Comparison of ENCODE assay signal across 7 cellular contexts in the genomic region with DNA sequence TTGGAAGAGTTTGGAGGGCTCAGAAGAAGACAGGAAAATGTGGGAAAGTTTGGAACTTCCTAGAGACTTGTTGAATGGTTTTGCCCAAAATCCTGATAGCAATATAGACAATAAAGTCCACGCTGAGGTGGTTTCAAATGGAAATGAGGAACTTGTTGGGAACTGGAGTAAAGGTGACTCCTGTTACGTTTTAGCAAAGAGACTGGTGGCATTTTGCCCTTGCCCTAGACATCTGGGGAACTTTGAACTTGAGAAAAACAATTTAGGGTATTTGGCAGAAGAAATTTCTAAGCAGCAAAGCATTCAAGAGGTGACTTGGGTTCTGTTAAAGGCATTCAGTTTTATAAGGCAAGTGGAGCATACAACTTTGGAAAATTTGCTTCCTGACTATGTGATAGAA. TPM values are rescaled to one million over a fixed set of nuclear protein-coding genes. Genes with fewer than 3 reads are reported as not detected.
DNase-seq lines count a peak whose midpoint lies in the region; ATAC-seq and TF ChIP-seq lines count a peak whose summit lies in the region.
"Not testable (repeated sequence)": the region's sequence is repeated elsewhere in the genome, so short reads cannot be mapped to it uniquely, and the experiment has no call there.
"Had no signal": no experiment of that assay in that cellular context is flagged by ENCODE, and none has a peak within 500 bp of the region (broad histone marks: within the 10 kb centered on the region; RNA-seq: fewer than 3 reads in every experiment).

No MANE protein-coding gene starts in this region.

- H3K4me1 ChIP-seq in liver (ENCODE audit: control insufficient read depth in 4 of 4, insufficient read depth in 4 of 4, low read length in 3 of 4), result not testable (repeated sequence)

- H3K9me3 ChIP-seq in liver (ENCODE audit: control insufficient read depth in 4 of 4, low read length in 3 of 4), result not testable (repeated sequence)

- not testable (repeated sequence) for H3K4me3 ChIP-seq in liver (ENCODE audit: low read depth in 1 of 3, low read length in 3 of 3)

- not testable (repeated sequence) for TF ChIP-seq RAD21 in liver (IDR thresholded peaks at IDR 0.05)

- H3K9ac ChIP-seq in liver (ENCODE audit: low read depth in 1 of 2, low read length in 2 of 2), result not testable (repeated sequence)

- H3K27ac ChIP-seq in liver (ENCODE audit: low read depth in 1 of 2, low read length in 2 of 2), result not testable (repeated sequence)

- peak; percentile 47 for ATAC-seq in left lobe of liver

- H3K27me3 ChIP-seq in liver (ENCODE audit: control insufficient read depth in 4 of 4, insufficient read depth in 4 of 4, low read length in 3 of 4), result not testable (repeated sequence)

- WGBS in liver, result 16% methylated on average over 2 of the region's 2 CpGs

- TF ChIP-seq CTCF in liver (IDR thresholded peaks at IDR 0.05; ENCODE audit: low read depth, low read length, missing input control), result not testable (repeated sequence)

- H3K36me3 ChIP-seq in liver (ENCODE audit: control insufficient read depth in 4 of 4, insufficient read depth in 3 of 4, low read depth in 1 of 4, low read length in 3 of 4), result not testable (repeated sequence)

- not testable (repeated sequence) for DNase-seq in left lobe of liver (ENCODE audit: low spot score)

TF ChIP-seq in liver, 16 proteins besides CTCF, POLR2A, EP300 and RAD21:
- TF ChIP-seq, protein P1, sequence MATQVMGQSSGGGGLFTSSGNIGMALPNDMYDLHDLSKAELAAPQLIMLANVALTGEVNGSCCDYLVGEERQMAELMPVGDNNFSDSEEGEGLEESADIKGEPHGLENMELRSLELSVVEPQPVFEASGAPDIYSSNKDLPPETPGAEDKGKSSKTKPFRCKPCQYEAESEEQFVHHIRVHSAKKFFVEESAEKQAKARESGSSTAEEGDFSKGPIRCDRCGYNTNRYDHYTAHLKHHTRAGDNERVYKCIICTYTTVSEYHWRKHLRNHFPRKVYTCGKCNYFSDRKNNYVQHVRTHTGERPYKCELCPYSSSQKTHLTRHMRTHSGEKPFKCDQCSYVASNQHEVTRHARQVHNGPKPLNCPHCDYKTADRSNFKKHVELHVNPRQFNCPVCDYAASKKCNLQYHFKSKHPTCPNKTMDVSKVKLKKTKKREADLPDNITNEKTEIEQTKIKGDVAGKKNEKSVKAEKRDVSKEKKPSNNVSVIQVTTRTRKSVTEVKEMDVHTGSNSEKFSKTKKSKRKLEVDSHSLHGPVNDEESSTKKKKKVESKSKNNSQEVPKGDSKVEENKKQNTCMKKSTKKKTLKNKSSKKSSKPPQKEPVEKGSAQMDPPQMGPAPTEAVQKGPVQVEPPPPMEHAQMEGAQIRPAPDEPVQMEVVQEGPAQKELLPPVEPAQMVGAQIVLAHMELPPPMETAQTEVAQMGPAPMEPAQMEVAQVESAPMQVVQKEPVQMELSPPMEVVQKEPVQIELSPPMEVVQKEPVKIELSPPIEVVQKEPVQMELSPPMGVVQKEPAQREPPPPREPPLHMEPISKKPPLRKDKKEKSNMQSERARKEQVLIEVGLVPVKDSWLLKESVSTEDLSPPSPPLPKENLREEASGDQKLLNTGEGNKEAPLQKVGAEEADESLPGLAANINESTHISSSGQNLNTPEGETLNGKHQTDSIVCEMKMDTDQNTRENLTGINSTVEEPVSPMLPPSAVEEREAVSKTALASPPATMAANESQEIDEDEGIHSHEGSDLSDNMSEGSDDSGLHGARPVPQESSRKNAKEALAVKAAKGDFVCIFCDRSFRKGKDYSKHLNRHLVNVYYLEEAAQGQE (IDR thresholded peaks at IDR 0.05), result peak; percentile 14
- TF ChIP-seq HNF4A (conservative IDR thresholded peaks at IDR 0.05) (peak; percentile 49 to 66), SP1 (IDR thresholded peaks at IDR 0.05) (peak; percentile 27), RXRA (IDR thresholded peaks at IDR 0.05) (peak; percentile 38 to 76), YY1 (IDR thresholded peaks at IDR 0.05) (peak; percentile 16), JUND (IDR thresholded peaks at IDR 0.05) (peak in 1 of 2 donors; percentile 12)
- TF ChIP-seq, protein P2, sequence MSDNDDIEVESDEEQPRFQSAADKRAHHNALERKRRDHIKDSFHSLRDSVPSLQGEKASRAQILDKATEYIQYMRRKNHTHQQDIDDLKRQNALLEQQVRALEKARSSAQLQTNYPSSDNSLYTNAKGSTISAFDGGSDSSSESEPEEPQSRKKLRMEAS (IDR thresholded peaks at IDR 0.05), result peak; percentile 21

RNA-seq across cellular contexts. Expression of a gene that starts 18.5 kb away (rescaled TPM):
- total RNA-seq in left lobe of liver (0.05 TPM), liver (under 1 TPM; under 0.01 to 0.08 TPM)
- under 1 TPM in 1 of 2 donors, not detected in 1; 0.05 TPM for polyA plus RNA-seq in liver
- total RNA-seq: Calu3; CD8-positive, alpha-beta T cell had no signal
- polyA plus RNA-seq: AG04450, BJ, CD14-positive monocyte had no signal
